ENCODE assay signal across 21 cellular contexts in the genomic region with DNA sequence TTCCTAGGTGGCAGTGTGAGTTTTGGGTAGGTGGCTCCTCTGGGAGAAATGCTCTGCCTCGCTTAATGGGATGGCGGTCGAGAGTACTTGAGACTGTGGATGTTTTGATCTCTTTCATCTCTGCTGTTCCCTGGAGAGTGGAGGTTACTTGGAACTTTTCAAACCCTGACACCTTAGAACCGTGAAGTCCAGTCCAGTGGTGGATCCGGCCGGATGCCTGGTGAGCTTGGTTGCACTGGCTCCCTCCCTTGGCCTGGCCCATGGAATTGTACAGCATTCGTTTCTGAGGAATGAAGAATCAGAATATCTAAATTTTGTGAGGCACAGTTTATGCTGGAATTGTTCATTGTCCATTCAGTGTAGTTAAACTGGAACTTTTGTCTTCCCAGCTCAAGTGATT.
"Had no signal": no experiment of that assay in that cellular context is flagged by ENCODE, and none has a peak within 500 bp of the region (broad histone marks: within the 10 kb centered on the region; RNA-seq: fewer than 3 reads in every experiment).

No MANE protein-coding gene starts in this region.

- H3K27ac Mint-ChIP-seq: activated T-cell treated with anti-CD3 and anti-CD28 coated beads, Interleukin-2, amount 50 U/mL, for 24 hours; activated T-helper 2 cell treated with anti-CD3 and anti-CD28 coated beads, Interferon-gamma antibody, Interleukin-2, Interleukin-4, amounts not matched to agents 10 μg/mL and 5 μg/mL and 100 μg/mL, durations not matched to agents 14 hours and 24 hours and 36 hours; T-helper 2 cell treated with Interferon-gamma antibody and Interleukin-4, amounts not matched to agents 5 μg/mL and 100 μg/mL, for 36 hours; type B pancreatic cell had no signal

- FAIRE-seq: frontal cortex had no signal

- H3K27me3 Mint-ChIP-seq: activated T-cell treated with anti-CD3 and anti-CD28 coated beads, Interleukin-2, amount 50 U/mL, for 24 hours; brain; T-cell; type B pancreatic cell had no signal

- H3K4me3 Mint-ChIP-seq: activated T-cell treated with anti-CD3 and anti-CD28 coated beads, Interleukin-2, amount 50 U/mL, for 24 hours; brain; T-cell; T-helper 2 cell treated with Interferon-gamma antibody and Interleukin-4, amounts not matched to agents 5 μg/mL and 100 μg/mL, for 36 hours; type B pancreatic cell had no signal

- DNase-seq: activated CD4-positive, alpha-beta T cell treated with anti-CD3 and anti-CD28 coated beads, Interleukin-2, amount 50 U/mL, for 1 hour; activated CD4-positive, CD25-positive, alpha-beta regulatory T cell treated with anti-CD3 and anti-CD28 coated beads, Interleukin-2, amount 50 U/mL, for 72 hours; activated naive CD4-positive, alpha-beta T cell; activated T-cell treated with anti-CD3 and anti-CD28 coated beads, Interleukin-2, amount 50 U/mL, for 24 hours; aorta; central memory CD4-positive, alpha-beta T cell; effector CD8-positive, alpha-beta T cell; mesenchymal stem cell; posterior cingulate gyrus; sigmoid colon; stimulated activated CD4-positive, alpha-beta T cell treated with anti-CD3 and anti-CD28 coated beads, Interleukin-15, amount 100 ng/mL, for 24 hours; stimulated activated CD8-positive, alpha-beta memory T cell treated with anti-CD3 and anti-CD28 coated beads, Interleukin-4, amount 100 ng/mL, for 48 hours; stimulated activated naive CD4-positive, alpha-beta T cell; T-cell; testis; WERI-Rb-1 had no signal

- ATAC-seq: T-cell had no signal

- H3K9me3 Mint-ChIP-seq: activated T-cell treated with anti-CD3 and anti-CD28 coated beads, Interleukin-2, amount 50 U/mL, for 24 hours; activated T-helper 2 cell treated with anti-CD3 and anti-CD28 coated beads, Interferon-gamma antibody, Interleukin-2, Interleukin-4, amounts not matched to agents 10 μg/mL and 5 μg/mL and 100 μg/mL, durations not matched to agents 14 hours and 24 hours and 36 hours; brain; T-cell; T-helper 2 cell treated with Interferon-gamma antibody and Interleukin-4, amounts not matched to agents 5 μg/mL and 100 μg/mL, for 36 hours; type B pancreatic cell had no signal

- H3K4me1 Mint-ChIP-seq: brain had no signal
